ENCODE assay signal across 8 cellular contexts in genomic region chr1:24964811-24965570, GRCh38. TPM values are rescaled to one million over a fixed set of nuclear protein-coding genes. Genes with fewer than 3 reads are reported as not detected.
DNase-seq lines count a peak whose midpoint lies in the region; ATAC-seq and TF ChIP-seq lines count a peak whose summit lies in the region.

No MANE protein-coding gene starts in this region.

- H3K18ac ChIP-seq in trophoblast cell (ENCODE audit: low read length), result no peak overlapping the region

- H3K23ac ChIP-seq in trophoblast cell (ENCODE audit: low read length), result no peak overlapping the region

- no peak overlapping the region for H3K27ac Mint-ChIP-seq in mesothelial cell of epicardium
- H3K27ac Mint-ChIP-seq in type B pancreatic cell, result no peak overlapping the region

- H3K14ac ChIP-seq in trophoblast cell (ENCODE audit: low read length), result no peak overlapping the region

- H3K9me3 ChIP-seq in OCI-LY1 (ENCODE audit: low read length), result no peaks in the 10 kb centered on the region
- H3K9me3 ChIP-seq in trophoblast cell (ENCODE audit: insufficient read depth, low read depth, low read length), result no peaks in the 10 kb centered on the region

- TF ChIP-seq POLR2A in GM18505 (IDR thresholded peaks at IDR 0.05; ENCODE audit: borderline replicate concordance, extremely low read depth, insufficient read depth, insufficient read length), result peak; percentile 81

- no peak overlapping the region for H3K27ac ChIP-seq in OCI-LY1 (ENCODE audit: low read depth, low read length, poor library complexity, severe bottlenecking)
- H3K27ac ChIP-seq in trophoblast cell (ENCODE audit: low read depth, low read length), result no peak overlapping the region

- H2BK120ac ChIP-seq in trophoblast cell (ENCODE audit: insufficient read depth, low read length, poor library complexity), result no peak overlapping the region

- peak; percentile 81 for ATAC-seq in GM18505 (IDR thresholded peaks at IDR 0.05; ENCODE audit: unreplicated experiment)
- peak; percentile 90 for ATAC-seq in HG02678 (IDR thresholded peaks at IDR 0.05; ENCODE audit: unreplicated experiment)

- WGBS in trophoblast cell (ENCODE audit: extremely low coverage, insufficient coverage, insufficient read length), result no CpG with 5 or more reads among the region's 32 CpGs

- no peak overlapping the region for H2BK12ac ChIP-seq in trophoblast cell (ENCODE audit: low read length)

- H3K27me3 ChIP-seq in OCI-LY1 (ENCODE audit: insufficient read depth, low read length), result no peaks in the 10 kb centered on the region; the same call in 1 of the 2 replicates
- no peaks in the 10 kb centered on the region for H3K27me3 ChIP-seq in trophoblast cell (ENCODE audit: insufficient read depth, low read length)

- H3K4me3 Mint-ChIP-seq in mesothelial cell of epicardium (no peak overlapping the region), type B pancreatic cell (no peak overlapping the region)

- TF ChIP-seq CTCF in OCI-LY1 (IDR thresholded peaks at IDR 0.05; ENCODE audit: low read length) (no peak), mesothelial cell of epicardium (IDR thresholded peaks at IDR 0.05; ENCODE audit: unreplicated experiment) (no peak), type B pancreatic cell (conservative IDR thresholded peaks at IDR 0.05) (no peak)

- H2AK5ac ChIP-seq in trophoblast cell (ENCODE audit: low read length), result peak overlapping the region; percentile 31

- H2AFZ ChIP-seq in OCI-LY1 (ENCODE audit: low read length) (no peak overlapping the region), trophoblast cell (ENCODE audit: insufficient read depth, low read length, poor library complexity) (no peak overlapping the region)

- no peaks in the 10 kb centered on the region for H3K79me2 ChIP-seq in OCI-LY1 (ENCODE audit: insufficient read depth, low read length)
- H3K79me2 ChIP-seq in trophoblast cell (ENCODE audit: control insufficient read depth, insufficient read depth, low read length, poor library complexity), result no peaks in the 10 kb centered on the region

- no peak overlapping the region for H4K12ac ChIP-seq in trophoblast cell (ENCODE audit: low read depth, low read length)

- H3K36me3 ChIP-seq in OCI-LY1 (ENCODE audit: insufficient read depth, low read length) (no peaks in the 10 kb centered on the region), trophoblast cell (ENCODE audit: control insufficient read depth in 1 of 2, insufficient read depth in 2 of 2, low read length in 2 of 2) (no peaks in the 10 kb centered on the region)

- no peak overlapping the region for H3K4me3 ChIP-seq in OCI-LY1 (ENCODE audit: low read depth, low read length, poor library complexity, severe bottlenecking)
- no peak overlapping the region for H3K4me3 ChIP-seq in trophoblast cell (ENCODE audit: low read depth, low read length)

- no peaks in the 10 kb centered on the region for H3F3A ChIP-seq in OCI-LY1 (ENCODE audit: insufficient read depth, low read length)

- peaks cover 6% of the 10 kb centered on the region for H3K27me3 Mint-ChIP-seq in mesothelial cell of epicardium (ENCODE audit: low read depth)
- H3K27me3 Mint-ChIP-seq in type B pancreatic cell, result peaks cover 13% of the 10 kb centered on the region

- no peaks in the 10 kb centered on the region for H3K9me2 ChIP-seq in OCI-LY1 (ENCODE audit: low read depth, low read length)

- H4K8ac ChIP-seq in trophoblast cell (ENCODE audit: low read depth, low read length), result no peak overlapping the region

- H3K9ac ChIP-seq in OCI-LY1 (ENCODE audit: low read length) (no peak overlapping the region; the same call in 1 of the 2 replicates), trophoblast cell (ENCODE audit: low read length) (no peak overlapping the region)

- H3K4me2 ChIP-seq in OCI-LY1 (ENCODE audit: low read length) (peak overlapping the region; percentile 28), trophoblast cell (ENCODE audit: low read length) (no peak overlapping the region)

- peak; percentile 83 for DNase-seq in activated gamma-delta T cell treated with anti-CD3 and anti-CD28 coated beads, Interleukin-2, amount 50 U/mL, for 16 hours (ENCODE audit: low read depth)
- DNase-seq in trophoblast cell (no peak), NCI-H1930 (lab: John Stamatoyannopoulos, UW) (no peak), mesothelial cell of epicardium (ENCODE audit: low spot score in 2 of 2, unreplicated experiment in 2 of 2) (no peak), type B pancreatic cell (ENCODE audit: extremely low spot score, unreplicated experiment) (no peak)

- no peak overlapping the region for H3K4ac ChIP-seq in trophoblast cell (ENCODE audit: low read depth, low read length)

- no peak overlapping the region for H2BK5ac ChIP-seq in trophoblast cell (ENCODE audit: low read depth, low read length, poor library complexity)

- H4K91ac ChIP-seq in trophoblast cell (ENCODE audit: low read depth, low read length), result no peak overlapping the region

- H4K20me1 ChIP-seq in OCI-LY1 (ENCODE audit: insufficient read depth, low read length), result no peaks in the 10 kb centered on the region

- H3K4me1 Mint-ChIP-seq in mesothelial cell of epicardium (peaks cover 1% of the 10 kb centered on the region), type B pancreatic cell (ENCODE audit: unreplicated experiment) (no peaks in the 10 kb centered on the region)

- no peaks in the 10 kb centered on the region for H3K79me1 ChIP-seq in trophoblast cell (ENCODE audit: low read length)

- H3K36me3 Mint-ChIP-seq in mesothelial cell of epicardium, result no peaks in the 10 kb centered on the region
- no peaks in the 10 kb centered on the region for H3K36me3 Mint-ChIP-seq in type B pancreatic cell

- no peaks in the 10 kb centered on the region for H3K9me3 Mint-ChIP-seq in mesothelial cell of epicardium
- no peaks in the 10 kb centered on the region for H3K9me3 Mint-ChIP-seq in type B pancreatic cell

- H3K4me1 ChIP-seq in OCI-LY1 (ENCODE audit: insufficient read depth, low read length, severe bottlenecking), result peaks cover 12% of the 10 kb centered on the region
- peaks cover under 1 to 2% of the 10 kb centered on the region in 2 experiments for H3K4me1 ChIP-seq in trophoblast cell (ENCODE audit: control insufficient read depth in 1 of 2, insufficient read depth in 2 of 2, low read length in 2 of 2)

RNA-seq across cellular contexts. Expression of gene RUNX3, which starts 34.9 kb away (rescaled TPM):
- 0.03 and 0.11 TPM in 2 replicates for polyA plus RNA-seq in trophoblast cell (2013)
- total RNA-seq in mesothelial cell of epicardium (0.07 to 0.13 TPM (median 0.07 TPM) in 3 replicates), type B pancreatic cell (ENCODE audit: low replicate concordance) (0.41 TPM in 1 of 2 replicates, not detected in the other)
